15 cellular contexts compared by ENCODE assay signal in genomic region chr12:26022043-26022442, GRCh38.
DNase-seq lines count a peak whose midpoint lies in the region; ATAC-seq and TF ChIP-seq lines count a peak whose summit lies in the region.
"Had no signal": no experiment of that assay in that cellular context is flagged by ENCODE, and none has a peak within 500 bp of the region (broad histone marks: within the 10 kb centered on the region; RNA-seq: fewer than 3 reads in every experiment).

No MANE protein-coding gene starts in this region.

- no peak for TF ChIP-seq POLR2A in IMR-90 (IDR thresholded peaks at IDR 0.05; ENCODE audit: low read depth, low read length)
- TF ChIP-seq POLR2A in erythroblast (IDR thresholded peaks at IDR 0.05; ENCODE audit: low read length), result no peak

- peaks cover 7% of the 10 kb centered on the region for H3K4me1 ChIP-seq in right cardiac atrium (ENCODE audit: control insufficient read depth, insufficient read depth, low read length)
- peaks cover 7% of the 10 kb centered on the region for H3K4me1 ChIP-seq in IMR-90 (ENCODE audit: control insufficient read depth, insufficient read depth, low read length)
- peaks cover 13% of the 10 kb centered on the region for H3K4me1 ChIP-seq in mesendoderm (ENCODE audit: control insufficient read depth, low read depth, low read length)

- peaks cover 22% of the 10 kb centered on the region for H4K20me1 ChIP-seq in IMR-90 (ENCODE audit: insufficient read depth, low read length)

- H3K56ac ChIP-seq in IMR-90 (ENCODE audit: extremely low read depth, insufficient read depth, low read length) (no peak overlapping the region), mesendoderm (ENCODE audit: low read length) (no peak overlapping the region)

- no peak overlapping the region for H4K91ac ChIP-seq in IMR-90 (ENCODE audit: insufficient read depth, low read depth, low read length)

- H4K8ac ChIP-seq in IMR-90 (ENCODE audit: low read depth in 2 of 2, low read length in 2 of 2), result no peak overlapping the region
- H4K8ac ChIP-seq in mesendoderm (ENCODE audit: low read depth, low read length), result no peak overlapping the region

- POLR2A ChIA-PET in IMR-90 (lab: Charles Lee; ENCODE audit: unreplicated experiment), result no interaction called here

- 54% methylated on average over 3 of the region's 3 CpGs for WGBS in right cardiac atrium
- WGBS in IMR-90 (ENCODE audit: extremely low coverage in 2 of 2, insufficient read length in 1 of 2), 2 experiments, result no CpG with 5 or more reads among the region's 3 CpGs
- no CpG with 5 or more reads among the region's 3 CpGs for WGBS in mesendoderm (ENCODE audit: extremely low coverage, insufficient coverage, low lambda C conversion rate)

- H3K23ac ChIP-seq in IMR-90 (ENCODE audit: low read depth, low read length) (peak overlapping the region; percentile 69), mesendoderm (ENCODE audit: low read length) (no peak overlapping the region)

- H3K9me1 ChIP-seq in IMR-90 (ENCODE audit: insufficient read depth, low read length), result peaks cover 14% of the 10 kb centered on the region

- in situ Hi-C loops in IMR-90 (cut with MboI; ENCODE audit: low sequenced_read_pairs), result no loop called here

- TF ChIP-seq RAD21 in IMR-90 (IDR thresholded peaks at IDR 0.05; ENCODE audit: low read length), result no peak

- dilution Hi-C loops in IMR-90 (cut with HindIII; ENCODE audit: low sequenced_read_pairs, unreplicated experiment), result no loop called here

- ATAC-seq in right cardiac atrium, result peak; percentile 57 to 62
- ATAC-seq in left ventricle myocardium superior, result no peak
- no peak for ATAC-seq in IMR-90 (ENCODE audit: low read depth)

- H2BK15ac ChIP-seq in IMR-90 (ENCODE audit: low read depth, low read length) (peak overlapping the region; percentile 30; the same call in 1 of the 3 replicates), mesendoderm (replicated peaks; ENCODE audit: low read depth) (no peak overlapping the region)

- H3K9me3 ChIP-seq in right cardiac atrium (ENCODE audit: control insufficient read depth, low read length), result no peaks in the 10 kb centered on the region
- no peaks in the 10 kb centered on the region for H3K9me3 ChIP-seq in IMR-90 (ENCODE audit: control insufficient read depth, insufficient read depth, low read length)

- H3K36me3 ChIP-seq in IMR-90 (ENCODE audit: control insufficient read depth, insufficient read depth, low read length), result no peaks in the 10 kb centered on the region
- H3K36me3 ChIP-seq in mesendoderm (ENCODE audit: control insufficient read depth, insufficient read depth, low read length), result no peaks in the 10 kb centered on the region

- H3K79me2 ChIP-seq in mesendoderm (ENCODE audit: control insufficient read depth, insufficient read depth, low read length), result peaks cover 11% of the 10 kb centered on the region

- H3K4me3 ChIP-seq in right cardiac atrium (ENCODE audit: low read length) (no peak overlapping the region), IMR-90 (ENCODE audit: insufficient read depth, low read depth, low read length) (no peak overlapping the region), mesendoderm (ENCODE audit: low read length) (no peak overlapping the region)

- H3K4ac ChIP-seq in IMR-90 (ENCODE audit: low read depth, low read length) (no peak overlapping the region), mesendoderm (ENCODE audit: low read depth, low read length) (no peak overlapping the region)

- H3K79me1 ChIP-seq in IMR-90 (ENCODE audit: low read depth in 1 of 2, low read length in 2 of 2) (peaks cover 26 to 52% of the 10 kb centered on the region in 2 experiments), mesendoderm (ENCODE audit: low read length) (peaks cover 13% of the 10 kb centered on the region)

- BruUV-seq in IMR-90 (replicated peaks; lab: Mats Ljungman, UMichigan), result no TSS peak

- H3K9ac ChIP-seq in IMR-90 (ENCODE audit: low read depth, low read length) (no peak overlapping the region), mesendoderm (ENCODE audit: low read length) (no peak overlapping the region)

- H3K27me3 ChIP-seq in right cardiac atrium (ENCODE audit: control insufficient read depth, insufficient read depth) (no peaks in the 10 kb centered on the region), IMR-90 (ENCODE audit: control insufficient read depth, insufficient read depth, low read length) (no peaks in the 10 kb centered on the region), mesendoderm (ENCODE audit: insufficient read depth, low read length, poor library complexity) (no peaks in the 10 kb centered on the region)

- DNase-seq in right cardiac atrium (no peak), left ventricle myocardium superior (no peak), IMR-90 (no peak), mesendoderm (no peak), erythroblast (lab: John Stamatoyannopoulos, UW) (no peak)
- DNase-seq in activated CD4-positive, alpha-beta T cell treated with anti-CD3 and anti-CD28 coated beads for 4 hours, result no peak
- DNase-seq: C1 segment of cervical spinal cord; Calu3; CD4-positive, alpha-beta memory T cell; COR-L47; DMS53; DMS79 treated with DMSO at 0.1 percent for 48 hours; GF-D8; GOT3; HCEC 1CT had no signal

- no peak for TF ChIP-seq CTCF in IMR-90 (conservative IDR thresholded peaks at IDR 0.05; ENCODE audit: low read depth, low read length)

- intact Hi-C loops in right cardiac atrium (cut with DNase I) (loop anchor here in 1 of 4 donors (5.0 kb wide), 1 partner anchor 65 kb away; the partner anchor contains the start of gene RASSF8), left ventricle myocardium superior (cut with micrococcal nuclease) (no loop called here), IMR-90 (cut with micrococcal nuclease) (loop anchor here (10.0 kb wide), 1 partner anchor 777 kb away; no protein-coding TSS in a partner anchor)

- H4K5ac ChIP-seq in IMR-90 (ENCODE audit: low read depth, low read length), result no peak overlapping the region
- H4K5ac ChIP-seq in mesendoderm (ENCODE audit: low read length), result no peak overlapping the region

- H2AFZ ChIP-seq in IMR-90 (replicated peaks; ENCODE audit: low read length, poor library complexity), result no peak overlapping the region

- H3K4me2 ChIP-seq in IMR-90 (ENCODE audit: low read depth, low read length) (no peak overlapping the region), mesendoderm (ENCODE audit: low read length) (no peak overlapping the region)

- no peak overlapping the region for H2BK5ac ChIP-seq in IMR-90 (ENCODE audit: low read depth, low read length, poor library complexity, severe bottlenecking)
- no peak overlapping the region for H2BK5ac ChIP-seq in mesendoderm (ENCODE audit: low read length)

- no peak overlapping the region for H3K27ac ChIP-seq in right cardiac atrium (ENCODE audit: low read length)
- H3K27ac ChIP-seq in IMR-90 (ENCODE audit: insufficient read depth, low read length), result no peak overlapping the region
- H3K27ac ChIP-seq in mesendoderm (ENCODE audit: low read depth, low read length), result no peak overlapping the region

- CTCF ChIA-PET in IMR-90 (lab: Yijun Ruan, JAX), result no interaction called here

- H2AK5ac ChIP-seq in IMR-90 (ENCODE audit: low read depth, low read length), result no peak overlapping the region
- no peak overlapping the region for H2AK5ac ChIP-seq in mesendoderm (ENCODE audit: low read length)

- H3K18ac ChIP-seq in IMR-90 (ENCODE audit: low read depth, low read length), result no peak overlapping the region
- peak overlapping the region; percentile 7 for H3K18ac ChIP-seq in mesendoderm (ENCODE audit: low read length)

- no peak overlapping the region for H2BK20ac ChIP-seq in IMR-90 (ENCODE audit: low read depth, low read length)

- no peak overlapping the region for H2BK120ac ChIP-seq in IMR-90 (ENCODE audit: low read depth, low read length)
- H2BK120ac ChIP-seq in mesendoderm (ENCODE audit: low read depth, low read length), result no peak overlapping the region

- peak overlapping the region; percentile 62; the same call in 1 of the 2 replicates for H3K14ac ChIP-seq in IMR-90 (replicated peaks; ENCODE audit: low read depth, low read length)

- no peak overlapping the region for H2AK9ac ChIP-seq in IMR-90 (replicated peaks; ENCODE audit: low read depth, low read length, poor library complexity)

TF ChIP-seq in IMR-90, 13 proteins besides CTCF, POLR2A, EP300 and RAD21:
- TF ChIP-seq CHD1 (IDR thresholded peaks at IDR 0.05; ENCODE audit: low read depth, low read length), result no peak
- TF ChIP-seq MAFK (IDR thresholded peaks at IDR 0.05; ENCODE audit: low read depth, low read length), result no peak
- no peak for TF ChIP-seq NFE2L2 (IDR thresholded peaks at IDR 0.05; ENCODE audit: low read depth, low read length)
- TF ChIP-seq MAZ (IDR thresholded peaks at IDR 0.05; ENCODE audit: borderline replicate concordance, low read depth, low read length), result no peak
- TF ChIP-seq, protein P1, sequence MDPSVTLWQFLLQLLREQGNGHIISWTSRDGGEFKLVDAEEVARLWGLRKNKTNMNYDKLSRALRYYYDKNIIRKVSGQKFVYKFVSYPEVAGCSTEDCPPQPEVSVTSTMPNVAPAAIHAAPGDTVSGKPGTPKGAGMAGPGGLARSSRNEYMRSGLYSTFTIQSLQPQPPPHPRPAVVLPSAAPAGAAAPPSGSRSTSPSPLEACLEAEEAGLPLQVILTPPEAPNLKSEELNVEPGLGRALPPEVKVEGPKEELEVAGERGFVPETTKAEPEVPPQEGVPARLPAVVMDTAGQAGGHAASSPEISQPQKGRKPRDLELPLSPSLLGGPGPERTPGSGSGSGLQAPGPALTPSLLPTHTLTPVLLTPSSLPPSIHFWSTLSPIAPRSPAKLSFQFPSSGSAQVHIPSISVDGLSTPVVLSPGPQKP (IDR thresholded peaks at IDR 0.05; ENCODE audit: borderline replicate concordance, low read depth, low read length), result no peak
- TF ChIP-seq USF2 (IDR thresholded peaks at IDR 0.05; ENCODE audit: low read depth, low read length), result no peak
- no peak for TF ChIP-seq BHLHE40 (IDR thresholded peaks at IDR 0.05; ENCODE audit: low read depth, low read length)
- no peak for TF ChIP-seq RFX5 (IDR thresholded peaks at IDR 0.05; ENCODE audit: low read depth, low read length)
- no peak for TF ChIP-seq FOS (IDR thresholded peaks at IDR 0.05; ENCODE audit: low read depth, low read length)
- TF ChIP-seq CEBPB (IDR thresholded peaks at IDR 0.05; ENCODE audit: low read depth, low read length), result no peak
- no peak for TF ChIP-seq RCOR1 (IDR thresholded peaks at IDR 0.05; ENCODE audit: insufficient replicate concordance, low read length)

Comparison
In these comparisons a context has a peak if more than half of its experiments do, and no peak if none do; other contexts are left out.
1. ATAC-seq: peak in right cardiac atrium (2 of 2); none in left ventricle myocardium superior (single experiment) and IMR-90 (single experiment).